In the genomic region with DNA sequence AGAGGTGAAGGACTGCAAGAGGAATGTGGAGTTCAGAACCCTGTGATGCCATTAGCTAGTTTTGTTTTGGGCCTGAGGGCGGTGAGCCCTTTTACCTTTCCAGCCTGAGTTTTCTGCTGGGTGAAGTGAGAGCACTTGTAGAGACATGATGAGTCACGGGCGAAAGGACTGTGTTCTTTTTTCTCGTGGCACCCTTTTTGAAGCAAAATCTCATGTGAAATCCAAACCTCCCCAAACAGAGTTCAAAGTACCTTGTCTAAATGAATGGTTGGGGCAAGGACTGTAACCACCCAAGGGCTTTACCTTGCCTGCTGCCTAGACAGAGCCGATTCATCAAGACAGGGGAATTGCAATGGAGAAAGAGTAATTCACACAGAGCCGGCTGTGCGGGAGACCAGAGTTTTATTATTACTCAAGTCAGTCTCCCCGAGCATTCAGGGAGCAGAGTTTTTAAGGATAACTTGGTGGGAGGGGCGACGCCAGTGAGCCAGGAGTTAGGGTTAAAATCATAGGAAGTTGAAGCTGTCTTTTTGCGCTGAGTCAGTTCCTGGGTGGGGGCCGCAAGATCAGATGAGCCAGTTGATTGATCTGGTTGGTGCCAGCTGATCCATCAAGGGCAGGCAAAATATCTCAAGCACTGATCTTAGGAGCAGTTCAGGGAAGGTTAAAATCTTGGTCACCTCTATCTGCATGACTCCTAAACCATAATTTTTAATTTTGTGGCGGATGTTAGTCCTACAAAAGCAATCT, we compare ENCODE assay signal across 22 cellular contexts. TPM values are rescaled to one million over a fixed set of nuclear protein-coding genes. Genes with fewer than 3 reads are reported as not detected.
"Had no signal": no experiment of that assay in that cellular context is flagged by ENCODE, and none has a peak within 500 bp of the region (broad histone marks: within the 10 kb centered on the region; RNA-seq: fewer than 3 reads in every experiment).

No MANE protein-coding gene starts in this region.

- H3K36me3 Mint-ChIP-seq: activated CD4-positive, alpha-beta memory T cell treated with anti-CD3 and anti-CD28 coated beads for 36 hours; activated naive CD4-positive, alpha-beta T cell treated with anti-CD3 and anti-CD28 coated beads, Interleukin-2, amount 10 ng/mL, durations not matched to agents 7 days and 5 days; immature natural killer cell; memory B cell had no signal

- H3K9me3 ChIP-seq: thoracic aorta, upper lobe of right lung had no signal

- H3K27ac ChIP-seq: thoracic aorta, upper lobe of right lung had no signal

- H3K27me3 Mint-ChIP-seq: brain had no signal

- H3K27me3 ChIP-seq: upper lobe of right lung had no signal

- DNase-seq: activated B cell treated with CpG ODN at 0.5 μM for 24 hours; activated CD4-positive, alpha-beta memory T cell treated with anti-CD3 and anti-CD28 coated beads for 36 hours; activated CD4-positive, alpha-beta T cell treated with anti-CD3 and anti-CD28 coated beads for 36 hours; activated effector memory CD4-positive, alpha-beta T cell treated with anti-CD3 and anti-CD28 coated beads, Interleukin-2, amount 50 U/mL, for 16 hours; activated naive CD4-positive, alpha-beta T cell treated with anti-CD3 and anti-CD28 coated beads, Interleukin-2, amount 10 ng/mL, durations not matched to agents 7 days and 5 days; activated T-cell treated with anti-CD3 and anti-CD28 coated beads, Interleukin-2, amount 50 U/mL, for 72 hours; anterior cingulate cortex; foreskin melanocyte; immature natural killer cell; kidney glomerular epithelial cell; occipital lobe; posterior cingulate gyrus; retina; stimulated activated CD4-positive, alpha-beta T cell treated with anti-CD3 and anti-CD28 coated beads, Interleukin-2, amount 100 ng/mL, for 48 hours; stimulated activated naive CD4-positive, alpha-beta T cell treated with Interleukin-2 at 50 U/mL for 16 hours; T-helper 9 cell; upper lobe of right lung had no signal

- H3K4me3 ChIP-seq: thoracic aorta, upper lobe of right lung had no signal

- H3K4me3 Mint-ChIP-seq: activated B cell treated with CpG ODN at 0.5 μM for 24 hours; activated CD4-positive, alpha-beta memory T cell treated with anti-CD3 and anti-CD28 coated beads for 36 hours; activated CD4-positive, alpha-beta T cell treated with anti-CD3 and anti-CD28 coated beads for 36 hours; activated naive CD4-positive, alpha-beta T cell treated with anti-CD3 and anti-CD28 coated beads, Interleukin-2, amount 10 ng/mL, durations not matched to agents 7 days and 5 days; activated T-cell treated with anti-CD3 and anti-CD28 coated beads, Interleukin-2, amount 50 U/mL, for 72 hours; brain; immature natural killer cell; memory B cell had no signal

- H3K4me1 Mint-ChIP-seq: activated B cell treated with CpG ODN at 0.5 μM for 24 hours, immature natural killer cell, memory B cell had no signal

- H3K9me3 Mint-ChIP-seq: activated CD4-positive, alpha-beta memory T cell treated with anti-CD3 and anti-CD28 coated beads for 36 hours; activated naive CD4-positive, alpha-beta T cell treated with anti-CD3 and anti-CD28 coated beads, Interleukin-2, amount 10 ng/mL, durations not matched to agents 7 days and 5 days; activated T-cell treated with anti-CD3 and anti-CD28 coated beads, Interleukin-2, amount 50 U/mL, for 72 hours; immature natural killer cell; memory B cell had no signal

- ATAC-seq: activated CD4-positive, alpha-beta T cell treated with anti-CD3 and anti-CD28 coated beads for 36 hours; activated T-cell treated with anti-CD3 and anti-CD28 coated beads, Interleukin-2, amount 50 U/mL, for 72 hours; upper lobe of right lung had no signal

- H3K27ac Mint-ChIP-seq: activated B cell treated with CpG ODN at 0.5 μM for 24 hours; activated CD4-positive, alpha-beta memory T cell treated with anti-CD3 and anti-CD28 coated beads for 36 hours; activated CD4-positive, alpha-beta T cell treated with anti-CD3 and anti-CD28 coated beads for 36 hours; activated naive CD4-positive, alpha-beta T cell treated with anti-CD3 and anti-CD28 coated beads, Interleukin-2, amount 10 ng/mL, durations not matched to agents 7 days and 5 days; activated T-cell treated with anti-CD3 and anti-CD28 coated beads, Interleukin-2, amount 50 U/mL, for 72 hours; immature natural killer cell; memory B cell had no signal

- H3K36me3 ChIP-seq: thoracic aorta, upper lobe of right lung had no signal

RNA-seq across cellular contexts. Expression of a gene that starts 25.8 kb away (rescaled TPM):
- total RNA-seq: activated B cell treated with CpG ODN at 0.5 μM for 24 hours; mononuclear cell; T-helper 1 cell treated with Interleukin-12 subunit alpha and Interleukin-12 subunit beta and Interleukin-4 antibody, amounts not matched to agents 30 ng/mL and 1 ng/mL, for 36 hours had no signal
- polyA plus RNA-seq: immature natural killer cell had no signal
